Comparison of ENCODE assay signal across 8 cellular contexts in the genomic region with DNA sequence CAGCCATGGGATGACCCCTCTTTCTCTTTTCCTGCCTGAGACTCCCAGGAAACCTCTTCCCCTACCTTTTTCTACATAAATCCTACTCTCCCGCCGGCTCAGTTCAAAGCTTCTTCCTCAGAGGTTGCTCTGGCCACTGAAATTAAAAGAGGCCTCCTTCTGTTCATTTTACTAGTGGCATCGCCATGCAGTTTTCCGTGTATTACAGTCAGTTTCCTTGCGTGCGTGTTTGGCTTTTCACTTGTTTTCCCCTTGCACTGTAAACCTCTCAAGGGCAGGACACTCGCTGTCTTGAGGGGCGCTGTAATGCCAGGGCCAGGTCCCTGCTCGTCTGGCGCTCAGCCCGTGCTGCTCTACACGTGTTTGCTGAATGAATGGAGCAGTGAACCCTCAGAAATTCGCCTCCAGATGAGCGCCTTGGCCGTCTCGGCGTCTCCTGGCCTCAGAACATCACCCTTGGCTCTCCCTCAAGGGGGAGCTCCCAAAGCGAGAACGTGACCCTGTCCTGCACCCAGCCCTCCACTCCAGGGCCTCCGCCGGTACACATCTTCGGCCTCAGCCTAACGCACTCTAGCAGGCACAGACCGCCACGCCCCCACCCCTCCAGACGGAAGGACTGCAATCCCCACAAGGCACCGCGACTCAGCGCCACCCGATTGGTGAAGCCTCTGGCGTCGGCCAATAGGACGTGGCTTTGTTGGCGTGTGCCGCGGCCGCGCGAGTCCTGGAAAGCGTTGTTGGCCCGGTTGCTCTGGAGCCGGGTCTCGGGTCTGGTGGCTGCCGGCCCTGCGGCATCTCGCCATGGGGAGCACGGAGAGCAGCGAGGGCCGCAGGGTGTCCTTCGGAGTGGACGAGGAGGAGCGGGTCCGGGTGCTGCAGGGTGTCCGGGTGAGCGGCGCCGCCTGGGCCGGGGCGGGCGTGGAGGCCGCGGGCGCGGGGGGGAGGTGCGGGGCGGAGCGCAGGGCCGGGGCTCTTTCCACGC. TPM values are rescaled to one million over a fixed set of nuclear protein-coding genes. Genes with fewer than 3 reads are reported as not detected.
DNase-seq lines count a peak whose midpoint lies in the region; ATAC-seq and TF ChIP-seq lines count a peak whose summit lies in the region.

A gene with protein sequence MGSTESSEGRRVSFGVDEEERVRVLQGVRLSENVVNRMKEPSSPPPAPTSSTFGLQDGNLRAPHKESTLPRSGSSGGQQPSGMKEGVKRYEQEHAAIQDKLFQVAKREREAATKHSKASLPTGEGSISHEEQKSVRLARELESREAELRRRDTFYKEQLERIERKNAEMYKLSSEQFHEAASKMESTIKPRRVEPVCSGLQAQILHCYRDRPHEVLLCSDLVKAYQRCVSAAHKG (plus strand): TSS at position 729 of the 982 bp plus-strand sequence. CDS start 73 bp downstream, at position 802.

- POLR2A ChIA-PET in RWPE1 (lab: Yijun Ruan, JAX; ENCODE audit: low non-redundant PET), result no interaction called here
- POLR2A ChIA-PET in naive thymus-derived CD8-positive, alpha-beta T cell (lab: Charles Lee), result no interaction called here

- peak within 1 kb of the TSS; percentile 97 for H3K4me3 Mint-ChIP-seq in activated T-helper 2 cell treated with anti-CD3 and anti-CD28 coated beads, Interferon-gamma antibody, Interleukin-2, Interleukin-4, amounts not matched to agents 10 μg/mL and 5 μg/mL and 100 μg/mL, durations not matched to agents 14 hours and 24 hours and 36 hours (ENCODE audit: low read depth)
- peak within 1 kb of the TSS; percentile 92 to 99 (median 98) for H3K4me3 Mint-ChIP-seq in naive thymus-derived CD8-positive, alpha-beta T cell
- H3K4me3 Mint-ChIP-seq in stimulated activated naive B cell treated with anti-CD40 and anti-IgM and Interleukin-4, amounts not matched to agents 10 μg/mL and 1 μg/mL and 100 μg/mL, for 72 hours, result peak within 1 kb of the TSS; percentile 97 to 98

- intact Hi-C loops in activated T-helper 2 cell treated with anti-CD3 and anti-CD28 coated beads, Interferon-gamma antibody, Interleukin-2, Interleukin-4, amounts not matched to agents 10 μg/mL and 5 μg/mL and 100 μg/mL, durations not matched to agents 14 hours and 24 hours and 36 hours (cut with micrococcal nuclease), result loop anchor here (5.0 kb wide), 1 partner anchor 278 kb away; the partner anchor contains the start of gene PLXNA1

- ATAC-seq in naive thymus-derived CD8-positive, alpha-beta T cell, result peak; percentile 95
- ATAC-seq in stimulated activated naive B cell treated with anti-CD40 and anti-IgM and Interleukin-4, amounts not matched to agents 10 μg/mL and 1 μg/mL and 100 μg/mL, for 72 hours (replicated peaks), result peak; percentile 99

- no peaks in the 10 kb centered on the region for H3K36me3 Mint-ChIP-seq in activated T-helper 2 cell treated with anti-CD3 and anti-CD28 coated beads, Interferon-gamma antibody, Interleukin-2, Interleukin-4, amounts not matched to agents 10 μg/mL and 5 μg/mL and 100 μg/mL, durations not matched to agents 14 hours and 24 hours and 36 hours (ENCODE audit: low read depth)
- peaks cover 0 to 4% (median 0%) of the 10 kb centered on the region in 3 donors for H3K36me3 Mint-ChIP-seq in naive thymus-derived CD8-positive, alpha-beta T cell
- H3K36me3 Mint-ChIP-seq in stimulated activated naive B cell treated with anti-CD40 and anti-IgM and Interleukin-4, amounts not matched to agents 10 μg/mL and 1 μg/mL and 100 μg/mL, for 72 hours, result peaks cover 5 to 10% of the 10 kb centered on the region in 2 donors

- H3K27ac ChIP-seq in RWPE1, result no peak within 1 kb of the TSS; the same call in 1 of the 2 replicates

- peak within 1 kb of the TSS; percentile 75 for H3K4me3 ChIP-seq in fibroblast of mammary gland (ENCODE audit: control insufficient read depth, low read depth, low read length)

- H3K4me1 Mint-ChIP-seq in activated T-helper 2 cell treated with anti-CD3 and anti-CD28 coated beads, Interferon-gamma antibody, Interleukin-2, Interleukin-4, amounts not matched to agents 10 μg/mL and 5 μg/mL and 100 μg/mL, durations not matched to agents 14 hours and 24 hours and 36 hours (ENCODE audit: low read depth), result peaks cover 15% of the 10 kb centered on the region
- H3K4me1 Mint-ChIP-seq in naive thymus-derived CD8-positive, alpha-beta T cell, result peaks cover 18 to 28% (median 25%) of the 10 kb centered on the region in 4 donors
- peaks cover 20 to 21% of the 10 kb centered on the region in 2 donors for H3K4me1 Mint-ChIP-seq in stimulated activated naive B cell treated with anti-CD40 and anti-IgM and Interleukin-4, amounts not matched to agents 10 μg/mL and 1 μg/mL and 100 μg/mL, for 72 hours

- DNase-seq in Daoy (ENCODE audit: low read depth) (peak; percentile 98), GOT3 (lab: John Stamatoyannopoulos, UW) (peak; percentile 82), RWPE1 (ENCODE audit: low spot score) (peak; percentile 100), fibroblast of mammary gland (ENCODE audit: low read depth) (peak; percentile 94)
- peak; percentile 94 for DNase-seq in activated T-helper 2 cell treated with anti-CD3 and anti-CD28 coated beads, Interferon-gamma antibody, Interleukin-2, Interleukin-4, amounts not matched to agents 10 μg/mL and 5 μg/mL and 100 μg/mL, durations not matched to agents 14 hours and 24 hours and 36 hours (ENCODE audit: low spot score)
- peak; percentile 92 to 98 (median 96) for DNase-seq in naive thymus-derived CD8-positive, alpha-beta T cell
- DNase-seq in stimulated activated naive B cell treated with anti-CD40 and anti-IgM and Interleukin-4, amounts not matched to agents 10 μg/mL and 1 μg/mL and 100 μg/mL, for 72 hours, result peak; percentile 94

- CTCF ChIA-PET in RWPE1 (lab: Yijun Ruan, JAX), result interaction anchor here (0.6 kb wide), 1 partner anchor 291 kb away, joined by 4 read pairs; no protein-coding TSS in a partner anchor

- no peaks in the 10 kb centered on the region for H3K9me3 Mint-ChIP-seq in activated T-helper 2 cell treated with anti-CD3 and anti-CD28 coated beads, Interferon-gamma antibody, Interleukin-2, Interleukin-4, amounts not matched to agents 10 μg/mL and 5 μg/mL and 100 μg/mL, durations not matched to agents 14 hours and 24 hours and 36 hours
- H3K9me3 Mint-ChIP-seq in naive thymus-derived CD8-positive, alpha-beta T cell, result no peaks in the 10 kb centered on the region
- H3K9me3 Mint-ChIP-seq in stimulated activated naive B cell treated with anti-CD40 and anti-IgM and Interleukin-4, amounts not matched to agents 10 μg/mL and 1 μg/mL and 100 μg/mL, for 72 hours, result no peaks in the 10 kb centered on the region

- peak within 1 kb of the TSS; percentile 80 for H3K27ac Mint-ChIP-seq in activated T-helper 2 cell treated with anti-CD3 and anti-CD28 coated beads, Interferon-gamma antibody, Interleukin-2, Interleukin-4, amounts not matched to agents 10 μg/mL and 5 μg/mL and 100 μg/mL, durations not matched to agents 14 hours and 24 hours and 36 hours
- H3K27ac Mint-ChIP-seq in naive thymus-derived CD8-positive, alpha-beta T cell, result peak within 1 kb of the TSS; percentile 89 to 97 (median 94)
- peak within 1 kb of the TSS; percentile 96 for H3K27ac Mint-ChIP-seq in stimulated activated naive B cell treated with anti-CD40 and anti-IgM and Interleukin-4, amounts not matched to agents 10 μg/mL and 1 μg/mL and 100 μg/mL, for 72 hours

- H3K27me3 Mint-ChIP-seq in activated T-helper 2 cell treated with anti-CD3 and anti-CD28 coated beads, Interferon-gamma antibody, Interleukin-2, Interleukin-4, amounts not matched to agents 10 μg/mL and 5 μg/mL and 100 μg/mL, durations not matched to agents 14 hours and 24 hours and 36 hours (ENCODE audit: low read depth), result peaks cover 34% of the 10 kb centered on the region
- H3K27me3 Mint-ChIP-seq in naive thymus-derived CD8-positive, alpha-beta T cell, result peaks cover 4 to 20% (median 11%) of the 10 kb centered on the region in 5 donors
- H3K27me3 Mint-ChIP-seq in stimulated activated naive B cell treated with anti-CD40 and anti-IgM and Interleukin-4, amounts not matched to agents 10 μg/mL and 1 μg/mL and 100 μg/mL, for 72 hours, result peaks cover 17 to 19% of the 10 kb centered on the region in 2 donors

- TF ChIP-seq CTCF in LNCAP (IDR thresholded peaks at IDR 0.05), result peak; percentile 28; the same call in 1 of the 2 replicates
- TF ChIP-seq CTCF in RWPE1 (conservative IDR thresholded peaks at IDR 0.05; ENCODE audit: low read depth), result no peak
- peak; percentile 11 for TF ChIP-seq CTCF in fibroblast of mammary gland (conservative IDR thresholded peaks at IDR 0.05; ENCODE audit: control insufficient read depth, insufficient read depth, low read depth, low read length)

RNA-seq across cellular contexts. Expression of the gene that starts here (rescaled TPM):
- total RNA-seq in Daoy (2014; rRNA removed; shearing (Covaris generic)), result 14.8 and 19.8 TPM in 2 replicates
- total RNA-seq in activated T-helper 2 cell treated with anti-CD3 and anti-CD28 coated beads, Interferon-gamma antibody, Interleukin-2, Interleukin-4, amounts not matched to agents 10 μg/mL and 5 μg/mL and 100 μg/mL, durations not matched to agents 14 hours and 24 hours and 36 hours, result 9.1 and 15.7 TPM in 2 replicates
- 10 to 100 TPM in 1 of 2 experiments, 1 to 10 TPM in 1; 7.8 to 11.1 TPM for total RNA-seq in naive thymus-derived CD8-positive, alpha-beta T cell
- 10 to 100 TPM; 11.3 to 16.9 (median 14.9) TPM for polyA plus RNA-seq in naive thymus-derived CD8-positive, alpha-beta T cell
